In the genomic region with DNA sequence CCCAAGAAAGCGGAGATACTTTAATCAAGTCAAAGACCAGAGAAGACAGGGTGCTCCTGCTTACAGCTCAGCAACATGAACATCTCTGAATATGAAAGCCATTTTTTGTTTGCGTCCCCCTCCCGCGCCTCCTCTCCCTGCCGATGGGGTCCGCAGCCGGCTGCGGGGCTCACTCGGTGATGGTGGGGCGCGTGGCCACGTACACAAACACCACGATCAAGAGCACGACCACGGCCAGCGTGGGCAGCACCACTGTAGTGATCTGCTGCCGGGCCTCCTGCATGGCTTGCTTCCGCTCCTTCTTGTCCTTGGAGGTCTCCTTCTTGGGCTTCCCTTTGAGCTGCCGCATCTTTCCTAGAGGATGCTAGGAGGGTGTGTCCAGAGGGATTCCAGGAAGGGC, we compare ENCODE assay signal across 27 cellular contexts.
"Had no signal": no experiment of that assay in that cellular context is flagged by ENCODE, and none has a peak within 500 bp of the region (broad histone marks: within the 10 kb centered on the region; RNA-seq: fewer than 3 reads in every experiment).

No MANE protein-coding gene starts in this region.

- H3K4me1 Mint-ChIP-seq: stimulated activated memory B cell treated with anti-CD40 and anti-IgM and Interleukin-4, amounts not matched to agents 10 μg/mL and 1 μg/mL and 100 μg/mL, for 72 hours had no signal

- H3K4me3 ChIP-seq: coronary artery, gastrocnemius medialis, left lung, mucosa of descending colon, psoas muscle, skin epidermis, spleen, testis, tibial nerve, upper lobe of left lung had no signal

- H3K27me3 ChIP-seq: gastrocnemius medialis, left lung, neural progenitor cell, spleen, testis, tibial nerve, upper lobe of left lung had no signal

- H2AFZ ChIP-seq: neural progenitor cell had no signal

- H3K36me3 ChIP-seq: gastrocnemius medialis, neural progenitor cell had no signal

- H3K4me1 ChIP-seq: gastrocnemius medialis, left lung, psoas muscle, spleen, testis had no signal

- H3K9me3 ChIP-seq: gastrocnemius medialis, left lung, mucosa of descending colon, psoas muscle, testis, upper lobe of left lung had no signal

- H3K9me3 Mint-ChIP-seq: naive B cell; natural killer cell treated with Interleukin-12 subunit alpha and Interleukin-12 subunit beta and Interleukin-15 and Interleukin-18, amount 100 ng/mL, for 72 hours; stimulated activated memory B cell treated with anti-CD40 and anti-IgM and Interleukin-4, amounts not matched to agents 10 μg/mL and 1 μg/mL and 100 μg/mL, for 72 hours had no signal

- H3K36me3 Mint-ChIP-seq: mesothelial cell of epicardium; naive B cell; natural killer cell treated with Interleukin-12 subunit alpha and Interleukin-12 subunit beta and Interleukin-15 and Interleukin-18, amount 100 ng/mL, for 72 hours; stimulated activated memory B cell treated with anti-CD40 and anti-IgM and Interleukin-4, amounts not matched to agents 10 μg/mL and 1 μg/mL and 100 μg/mL, for 72 hours had no signal

- ATAC-seq: gastrocnemius medialis; left cardiac atrium; left lung; mucosa of descending colon; psoas muscle; right cardiac atrium; stimulated activated memory B cell treated with anti-CD40 and anti-IgM and Interleukin-4, amounts not matched to agents 10 μg/mL and 1 μg/mL and 100 μg/mL, for 72 hours; stimulated activated naive CD8-positive, alpha-beta T cell treated with anti-CD3 and anti-CD28 coated beads, Interleukin-15, Interleukin-2, amounts not matched to agents 100 U/mL and 50 U/mL, for 24 hours had no signal

- H3K4me3 Mint-ChIP-seq: mesothelial cell of epicardium; naive B cell; natural killer cell treated with Interleukin-12 subunit alpha and Interleukin-12 subunit beta and Interleukin-15 and Interleukin-18, amount 100 ng/mL, for 72 hours; neural progenitor cell; stimulated activated memory B cell treated with anti-CD40 and anti-IgM and Interleukin-4, amounts not matched to agents 10 μg/mL and 1 μg/mL and 100 μg/mL, for 72 hours had no signal

- H3K9ac ChIP-seq: neural progenitor cell had no signal

- DNase-seq: effector CD4-positive, alpha-beta T cell; foreskin fibroblast; gastrocnemius medialis; head of caudate nucleus; kidney; left cardiac atrium; left lung; mesenchymal stem cell; mucosa of descending colon; naive B cell; nucleus accumbens; psoas muscle; right cardiac atrium; spleen; stimulated activated CD4-positive, alpha-beta T cell treated with anti-CD3 and anti-CD28 coated beads, Interleukin-4, amount 100 ng/mL, for 4 hours; stimulated activated naive CD8-positive, alpha-beta T cell treated with anti-CD3 and anti-CD28 coated beads, Interleukin-15, Interleukin-2, amounts not matched to agents 100 U/mL and 50 U/mL, for 24 hours; substantia nigra; testis had no signal

- FAIRE-seq: kidney, urothelium cell line had no signal

- H3K27ac Mint-ChIP-seq: mesothelial cell of epicardium; naive B cell; natural killer cell treated with Interleukin-12 subunit alpha and Interleukin-12 subunit beta and Interleukin-15 and Interleukin-18, amount 100 ng/mL, for 72 hours; stimulated activated memory B cell treated with anti-CD40 and anti-IgM and Interleukin-4, amounts not matched to agents 10 μg/mL and 1 μg/mL and 100 μg/mL, for 72 hours had no signal

- H3K27ac ChIP-seq: coronary artery, gastrocnemius medialis, left lung, psoas muscle, skin epidermis, spleen, testis, tibial nerve, upper lobe of left lung had no signal

- H3K27me3 Mint-ChIP-seq: naive B cell; natural killer cell treated with Interleukin-12 subunit alpha and Interleukin-12 subunit beta and Interleukin-15 and Interleukin-18, amount 100 ng/mL, for 72 hours; stimulated activated memory B cell treated with anti-CD40 and anti-IgM and Interleukin-4, amounts not matched to agents 10 μg/mL and 1 μg/mL and 100 μg/mL, for 72 hours had no signal
